In the genomic region with DNA sequence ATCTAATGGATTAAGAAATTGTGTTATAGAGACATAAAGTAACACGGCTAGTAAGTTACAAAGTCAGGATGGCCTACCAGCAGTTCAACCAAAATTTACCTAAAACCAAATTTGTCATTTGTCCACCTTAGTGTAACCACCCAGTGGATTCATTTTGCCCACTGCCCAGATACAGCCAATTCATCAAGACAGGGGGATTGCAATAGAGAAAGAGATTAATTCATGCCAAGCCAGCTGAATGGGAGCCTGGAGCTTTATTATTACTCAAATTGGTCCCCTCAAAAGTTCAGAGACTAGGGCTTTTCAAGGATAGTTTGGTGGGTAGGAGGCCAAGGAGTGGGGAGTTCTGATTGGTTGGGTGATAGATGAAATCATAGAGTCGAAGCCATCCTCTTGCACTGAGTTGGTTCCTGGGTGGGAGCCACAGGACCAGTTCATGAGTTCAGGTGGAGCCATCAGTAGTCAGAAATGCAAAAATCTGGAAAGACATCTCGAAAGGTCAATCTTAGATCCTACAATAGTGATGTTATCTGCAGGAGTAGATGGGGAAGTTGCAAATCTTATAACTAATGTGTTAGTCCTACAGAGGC, we compare ENCODE assay signal across 2 cellular contexts.
TF ChIP-seq lines count a peak whose summit lies in the region.

No MANE protein-coding gene starts in this region.

TF ChIP-seq in HEK293, 187 proteins besides CTCF, POLR2A, EP300 and RAD21:
- peak; percentile 100 for TF ChIP-seq SETDB1 (IDR thresholded peaks at IDR 0.05; ENCODE audit: insufficient read length, low read length)
- no peak for TF ChIP-seq ZNF837 (tag by site-specific recombination; IDR thresholded peaks at IDR 0.05)
- TF ChIP-seq TRIM28 (IDR thresholded peaks at IDR 0.05; ENCODE audit: borderline replicate concordance, low read length), result peak; percentile 98

TF ChIP-seq in GM12878, 131 proteins besides CTCF, POLR2A, EP300 and RAD21:
- TF ChIP-seq RBBP5 (conservative IDR thresholded peaks at IDR 0.05), result no peak
- TF ChIP-seq CBX5 (IDR thresholded peaks at IDR 0.05; ENCODE audit: low read depth), result peak; percentile 24; the same call in 1 of the 2 replicates
